ENCODE assay signal across 9 cellular contexts in genomic region chr3:180855364-180855763, GRCh38. TPM values are rescaled to one million over a fixed set of nuclear protein-coding genes. Genes with fewer than 3 reads are reported as not detected.
DNase-seq lines count a peak whose midpoint lies in the region; ATAC-seq, FAIRE-seq and TF ChIP-seq lines count a peak whose summit lies in the region.
"Had no signal": no experiment of that assay in that cellular context is flagged by ENCODE, and none has a peak within 500 bp of the region (broad histone marks: within the 10 kb centered on the region; RNA-seq: fewer than 3 reads in every experiment).

No MANE protein-coding gene starts in this region.

- no peak overlapping the region for H3K9ac ChIP-seq in K562 (ENCODE audit: insufficient read depth in 1 of 2, low read depth in 2 of 2, low read length in 2 of 2)

- no peak for TF ChIP-seq RAD21 in K562 (CRISPR knock-in tag; conservative IDR thresholded peaks at IDR 0.05 in 1 of 2, IDR thresholded peaks at IDR 0.05 in 1 of 2)

- no peaks in the 10 kb centered on the region for H3K79me2 ChIP-seq in K562 (ENCODE audit: control insufficient read depth, insufficient read depth, low read length)

- H2AFZ ChIP-seq in K562 (ENCODE audit: low read depth, low read length), result no peak overlapping the region

- TF ChIP-seq CTCF in BE2C (IDR thresholded peaks at IDR 0.05; ENCODE audit: low read depth, low read length) (peak; percentile 16; the same call in 1 of the 2 replicates), K562 (IDR thresholded peaks at IDR 0.05 in 2 of 3, conservative IDR thresholded peaks at IDR 0.05 in 1 of 3; ENCODE audit: insufficient read depth in 2 of 3, low read depth in 1 of 3, low read length in 3 of 3) (peak; percentile 16 to 29 (median 22); a peak in 1 of 6 replicates), right atrium auricular region (IDR thresholded peaks at IDR 0.05) (no peak)

- FAIRE-seq in K562 (lab: Jason Lieb, UNC), result no peak

- peaks cover 3% of the 10 kb centered on the region for H3K27me3 Mint-ChIP-seq in activated CD8-positive, alpha-beta T cell treated with anti-CD3 and anti-CD28 coated beads, Interleukin-2, amount 10 ng/mL, durations not matched to agents 7 days and 5 days (ENCODE audit: low read depth)
- peaks cover 44% of the 10 kb centered on the region for H3K27me3 Mint-ChIP-seq in activated T-cell treated with anti-CD3 and anti-CD28 coated beads, Interleukin-2, amount 50 U/mL, for 24 hours

- no peak overlapping the region for H3K27ac ChIP-seq in K562 (ENCODE audit: extremely low read depth, low read depth, low read length)
- H3K27ac ChIP-seq in right atrium auricular region, result no peak overlapping the region
- H3K27ac ChIP-seq: spleen had no signal

- H4K20me1 ChIP-seq in K562 (replicated peaks; ENCODE audit: control insufficient read depth, insufficient read depth, low read length), result no peaks in the 10 kb centered on the region

- TF ChIP-seq EP300 in K562 (IDR thresholded peaks at IDR 0.05; ENCODE audit: low read length), result no peak

- H3K9me3 Mint-ChIP-seq in activated CD8-positive, alpha-beta T cell treated with anti-CD3 and anti-CD28 coated beads, Interleukin-2, amount 10 ng/mL, durations not matched to agents 7 days and 5 days (ENCODE audit: insufficient read depth), result no peaks in the 10 kb centered on the region
- peaks cover 7% of the 10 kb centered on the region for H3K9me3 Mint-ChIP-seq in activated T-cell treated with anti-CD3 and anti-CD28 coated beads, Interleukin-2, amount 50 U/mL, for 24 hours

- no peak overlapping the region for H3K27ac Mint-ChIP-seq in activated CD8-positive, alpha-beta T cell treated with anti-CD3 and anti-CD28 coated beads, Interleukin-2, amount 10 ng/mL, durations not matched to agents 7 days and 5 days
- no peak overlapping the region for H3K27ac Mint-ChIP-seq in activated T-cell treated with anti-CD3 and anti-CD28 coated beads, Interleukin-2, amount 50 U/mL, for 24 hours

- H3K4me3 ChIP-seq in BE2C (ENCODE audit: low read depth, low read length) (no peak overlapping the region), MG63 (no peak overlapping the region), K562 (no peak overlapping the region), right atrium auricular region (no peak overlapping the region)
- H3K4me3 ChIP-seq: spleen had no signal

- WGBS in K562 (ENCODE audit: insufficient coverage, low coverage, missing lambda C conversion rate), result 0% methylated on average over 2 of the region's 2 CpGs

- CTCF ChIA-PET in K562 (lab: Yijun Ruan, JAX; ENCODE audit: low intra/inter-chr PET ratio), result no interaction called here
- CTCF ChIA-PET in activated CD8-positive, alpha-beta T cell treated with anti-CD3 and anti-CD28 coated beads, Interleukin-2, amount 10 ng/mL, durations not matched to agents 7 days and 5 days (lab: Charles Lee), result no interaction called here

- no peaks in the 10 kb centered on the region for H3K4me1 Mint-ChIP-seq in activated CD8-positive, alpha-beta T cell treated with anti-CD3 and anti-CD28 coated beads, Interleukin-2, amount 10 ng/mL, durations not matched to agents 7 days and 5 days (ENCODE audit: low read depth)
- H3K4me1 Mint-ChIP-seq in activated T-cell treated with anti-CD3 and anti-CD28 coated beads, Interleukin-2, amount 50 U/mL, for 24 hours (ENCODE audit: low read depth), result no peaks in the 10 kb centered on the region

- DNase-seq in BE2C (no peak), MG63 (peak; percentile 6), K562 (ENCODE audit: extremely low read depth in 1 of 4, low spot score in 3 of 4) (no peak), activated gamma-delta T cell treated with Interleukin-2 at 50 U/mL for 16 hours (no peak), right atrium auricular region (ENCODE audit: low spot score) (no peak)
- no peak for DNase-seq in activated CD8-positive, alpha-beta T cell treated with anti-CD3 and anti-CD28 coated beads, Interleukin-2, amount 10 ng/mL, durations not matched to agents 7 days and 5 days
- DNase-seq in activated T-cell treated with anti-CD3 and anti-CD28 coated beads, Interleukin-2, amount 50 U/mL, for 24 hours, result no peak
- DNase-seq: spleen had no signal

- no peaks in the 10 kb centered on the region; the same call in none of the 2 replicates for H3K27me3 ChIP-seq in BE2C
- peaks cover 3% of the 10 kb centered on the region; the same call in 1 of the 2 replicates for H3K27me3 ChIP-seq in MG63
- H3K27me3 ChIP-seq in K562 (ENCODE audit: control insufficient read depth in 2 of 2, insufficient read depth in 2 of 2, low read length in 2 of 2), result no peaks in the 10 kb centered on the region
- H3K27me3 ChIP-seq in right atrium auricular region, result no peaks in the 10 kb centered on the region

- TF ChIP-seq POLR2A in K562 (conservative IDR thresholded peaks at IDR 0.05), result no peak

- H3K9me1 ChIP-seq in K562 (ENCODE audit: control insufficient read depth, insufficient read depth, low read length), result no peaks in the 10 kb centered on the region

- in situ Hi-C loops in K562 (cut with MboI), result no loop called here

- intact Hi-C loops in K562 (cut with micrococcal nuclease), result no loop called here

- no TSS peak for BruUV-seq in K562 (replicated peaks; lab: Mats Ljungman, UMichigan)

- H3K9me3 ChIP-seq in BE2C, result no peaks in the 10 kb centered on the region
- no peaks in the 10 kb centered on the region for H3K9me3 ChIP-seq in MG63
- no peaks in the 10 kb centered on the region for H3K9me3 ChIP-seq in K562 (replicated peaks; ENCODE audit: control insufficient read depth, insufficient read depth, low read depth, low read length)
- H3K9me3 ChIP-seq in right atrium auricular region, result peaks cover 0 to 10% of the 10 kb centered on the region in 2 donors

- H3K36me3 ChIP-seq in BE2C, result no peaks in the 10 kb centered on the region
- no peaks in the 10 kb centered on the region for H3K36me3 ChIP-seq in MG63
- no peaks in the 10 kb centered on the region for H3K36me3 ChIP-seq in K562 (ENCODE audit: control insufficient read depth, insufficient read depth, low read length)
- no peaks in the 10 kb centered on the region for H3K36me3 ChIP-seq in right atrium auricular region
- H3K36me3 ChIP-seq: spleen had no signal

- ATAC-seq in GM21367 (IDR thresholded peaks at IDR 0.05; ENCODE audit: unreplicated experiment) (peak; percentile 61), K562 (peak; percentile 39; the same call in 1 of the 3 replicates)
- ATAC-seq in activated CD8-positive, alpha-beta T cell treated with anti-CD3 and anti-CD28 coated beads, Interleukin-2, amount 10 ng/mL, durations not matched to agents 7 days and 5 days, result no peak

- POLR2A ChIA-PET in K562 (lab: Yijun Ruan, JAX), result no interaction called here
- POLR2A ChIA-PET in activated CD8-positive, alpha-beta T cell treated with anti-CD3 and anti-CD28 coated beads, Interleukin-2, amount 10 ng/mL, durations not matched to agents 7 days and 5 days (lab: Charles Lee), result no interaction called here

- H3K4me1 ChIP-seq in BE2C (no peaks in the 10 kb centered on the region), K562 (replicated peaks in 1 of 2; ENCODE audit: control insufficient read depth in 2 of 2, insufficient read depth in 2 of 2, low read length in 2 of 2) (peaks cover 4 to 12% of the 10 kb centered on the region in 2 experiments; a peak in 2 of 5 replicates), right atrium auricular region (no peaks in the 10 kb centered on the region)
- H3K4me1 ChIP-seq: spleen had no signal

- H3K4me3 Mint-ChIP-seq in activated CD8-positive, alpha-beta T cell treated with anti-CD3 and anti-CD28 coated beads, Interleukin-2, amount 10 ng/mL, durations not matched to agents 7 days and 5 days, result no peak overlapping the region
- H3K4me3 Mint-ChIP-seq in activated T-cell treated with anti-CD3 and anti-CD28 coated beads, Interleukin-2, amount 50 U/mL, for 24 hours, result no peak overlapping the region

- H3K4me2 ChIP-seq in K562 (ENCODE audit: insufficient read depth, low read length), result no peak overlapping the region

- H3K36me3 Mint-ChIP-seq in activated CD8-positive, alpha-beta T cell treated with anti-CD3 and anti-CD28 coated beads, Interleukin-2, amount 10 ng/mL, durations not matched to agents 7 days and 5 days (ENCODE audit: low read depth), result no peaks in the 10 kb centered on the region
- no peaks in the 10 kb centered on the region for H3K36me3 Mint-ChIP-seq in activated T-cell treated with anti-CD3 and anti-CD28 coated beads, Interleukin-2, amount 50 U/mL, for 24 hours (ENCODE audit: low read depth)

TF ChIP-seq in K562, 482 proteins besides CTCF, POLR2A, EP300 and RAD21 (continues in another document):
- no peak for TF ChIP-seq ATF7 (IDR thresholded peaks at IDR 0.05)
- TF ChIP-seq JUN (IDR thresholded peaks at IDR 0.05; ENCODE audit: borderline replicate concordance, low read depth, low read length), result no peak
- TF ChIP-seq JUN (CRISPR knock-in tag; IDR thresholded peaks at IDR 0.05; ENCODE audit: borderline replicate concordance), result no peak
- no peak for TF ChIP-seq ZNF561 (CRISPR knock-in tag; conservative IDR thresholded peaks at IDR 0.05)
- no peak for TF ChIP-seq KDM4B (IDR thresholded peaks at IDR 0.05; ENCODE audit: borderline replicate concordance in 2 of 2, low read depth in 1 of 2)
- TF ChIP-seq KLF10 (CRISPR knock-in tag; IDR thresholded peaks at IDR 0.05), result no peak

RNA-seq across cellular contexts. Expression of gene FXR1, which starts 57.1 kb away (rescaled TPM):
- polyA plus RNA-seq in BE2C (2012; ENCODE audit: insufficient read depth, insufficient read length, low read depth), result 131 TPM
- 145 and 234 TPM in 2 replicates for total RNA-seq in MG63 (2014; rRNA removed; shearing (Covaris generic); ENCODE audit: low replicate concordance)
- total RNA-seq in K562 (2011; cell fraction: chromatin; rRNA removed; ENCODE audit: low replicate concordance), result 103 and 392 TPM in 2 replicates
- 49.9 and 73.3 TPM in 2 replicates for total RNA-seq in K562 (2011; cell fraction: nucleolus; rRNA removed)
- total RNA-seq in K562 (2011; cell fraction: nucleoplasm; rRNA removed), result 169 and 262 TPM in 2 replicates
- total RNA-seq in K562 (2014; rRNA removed) (128 and 137 TPM in 2 replicates), K562 (2014; rRNA removed; fragmentation: Illumina TruSeq; extraction: Trizol) (143 and 166 TPM in 2 replicates), K562 (2015; rRNA removed; fragmentation: Illumina TruSeq; extraction: Trizol) (131 and 136 TPM in 2 replicates), K562 (2021) (122 and 123 TPM in 2 replicates), right atrium auricular region (100 to 1,000 TPM; 147 to 168 TPM)
- polyA plus RNA-seq in K562 (2011; rRNA removed) (161 and 177 TPM in 2 replicates), K562 (2014; fragmentation: Illumina TruSeq; extraction: Trizol) (132 and 150 TPM in 2 replicates), K562 (2014; fragmentation: Nextera tagmentation; extraction: Ambion mirVana) (10 to 100 TPM; 59.4 to 81.1 TPM), K562 (2014; rRNA removed) (123 and 136 TPM in 2 replicates)
- polyA plus RNA-seq in K562 (2011; cell fraction: cytosol; rRNA removed), result 52.4 and 113 TPM in 2 replicates
- 75.7 and 119 TPM in 2 replicates for polyA plus RNA-seq in K562 (2011; cell fraction: nucleus; rRNA removed)
- polyA plus RNA-seq in K562 (2012), result 105 and 124 TPM in 2 replicates
- 363 and 437 TPM in 2 replicates for polyA minus RNA-seq in K562 (2011; rRNA and poly(A)+ RNA removed)
- polyA minus RNA-seq in K562 (2011; cell fraction: cytosol; rRNA and poly(A)+ RNA removed), result 85.6 and 88.1 TPM in 2 replicates
- polyA minus RNA-seq in K562 (2011; cell fraction: nucleus; rRNA and poly(A)+ RNA removed), result 117 and 226 TPM in 2 replicates
- 100 to 1,000 TPM; 120 to 134 TPM for total RNA-seq in activated CD8-positive, alpha-beta T cell treated with anti-CD3 and anti-CD28 coated beads, Interleukin-2, amount 10 ng/mL, durations not matched to agents 7 days and 5 days

Comparison
In these comparisons a context has a peak if more than half of its experiments do, and no peak if none do; other contexts are left out.
1. CTCF ChIP-seq: peak in BE2C (single experiment) and K562 (3 of 3); none in right atrium auricular region (0 of 2).